1 cellular context compared by ENCODE assay signal in genomic region chr4:126955292-126956191, GRCh38.
TF ChIP-seq lines count a peak whose summit lies in the region.

No MANE protein-coding gene starts in this region.

TF ChIP-seq in K562, 482 proteins besides CTCF, POLR2A, EP300 and RAD21 (continued from another document and continues in another):
- TF ChIP-seq AFF4 (CRISPR knock-in tag; IDR thresholded peaks at IDR 0.05) (no peak), MXD1 (CRISPR knock-in tag; IDR thresholded peaks at IDR 0.05; ENCODE audit: borderline replicate concordance, poor library complexity, severe bottlenecking) (no peak), PTTG1 (tag; IDR thresholded peaks at IDR 0.05; ENCODE audit: low read depth) (no peak), ZNF239 (CRISPR knock-in tag; IDR thresholded peaks at IDR 0.05) (no peak), HDAC8 (tag; IDR thresholded peaks at IDR 0.05) (no peak), ZBTB9 (CRISPR knock-in tag; IDR thresholded peaks at IDR 0.05) (0 out of 2 replicates have a peak, but pooled peaks have one; percentile 32), NONO (IDR thresholded peaks at IDR 0.05; ENCODE audit: low read depth in 2 of 2, low read length in 1 of 2) (peak in 1 of 2 experiments; percentile 85; a peak in 2 of 4 replicates), DDX20 (tag; IDR thresholded peaks at IDR 0.05; ENCODE audit: low read depth) (no peak), ETV5 (CRISPR knock-in tag; IDR thresholded peaks at IDR 0.05; ENCODE audit: low read depth) (peak; percentile 61; the same call in 1 of the 2 replicates), THRAP3 (IDR thresholded peaks at IDR 0.05; ENCODE audit: borderline replicate concordance) (no peak), RREB1 (CRISPR knock-in tag; IDR thresholded peaks at IDR 0.05) (0 out of 2 replicates have a peak, but pooled peaks have one; percentile 55), DNMT1 (IDR thresholded peaks at IDR 0.05) (no peak), THAP7 (CRISPR knock-in tag; IDR thresholded peaks at IDR 0.05) (no peak), NFXL1 (CRISPR knock-in tag; IDR thresholded peaks at IDR 0.05) (no peak), ARNT (IDR thresholded peaks at IDR 0.05) (no peak), POLR2B (IDR thresholded peaks at IDR 0.05; ENCODE audit: low read depth, partially characterized antibody) (peak; percentile 98), ILK (tag; IDR thresholded peaks at IDR 0.05; ENCODE audit: borderline replicate concordance, low read depth) (no peak), MAFG (tag; conservative IDR thresholded peaks at IDR 0.05) (peak; percentile 86), NRF1 (conservative IDR thresholded peaks at IDR 0.05 in 1 of 2, IDR thresholded peaks at IDR 0.05 in 1 of 2) (0 out of 4 replicates have a peak, but pooled peaks of 1 of the 2 experiments have one; percentile 14), PTRF (tag; IDR thresholded peaks at IDR 0.05) (no peak), ELF1 (tag; IDR thresholded peaks at IDR 0.05) (no peak), PATZ1 (CRISPR knock-in tag; IDR thresholded peaks at IDR 0.05; ENCODE audit: borderline replicate concordance) (no peak), ZNF124 (CRISPR knock-in tag; IDR thresholded peaks at IDR 0.05) (no peak), ZFP36 (IDR thresholded peaks at IDR 0.05; ENCODE audit: low read depth, low read length, partially characterized antibody) (no peak), ZC3H4 (CRISPR knock-in tag; IDR thresholded peaks at IDR 0.05; ENCODE audit: borderline replicate concordance) (no peak), ZNF184 (CRISPR knock-in tag; IDR thresholded peaks at IDR 0.05) (no peak), PRPF4 (IDR thresholded peaks at IDR 0.05; ENCODE audit: insufficient read depth, low read depth, low read length, poor library complexity, severe bottlenecking) (no peak), STAT5A (IDR thresholded peaks at IDR 0.05; ENCODE audit: borderline replicate concordance, low read length) (no peak), SPI1 (IDR thresholded peaks at IDR 0.05; ENCODE audit: borderline replicate concordance, low read depth, low read length) (peak; percentile 80), SIN3B (IDR thresholded peaks at IDR 0.05; ENCODE audit: low read depth) (no peak), MYBL2 (IDR thresholded peaks at IDR 0.05; ENCODE audit: low read depth) (no peak), MYBL2 (CRISPR knock-in tag; IDR thresholded peaks at IDR 0.05; ENCODE audit: borderline replicate concordance) (no peak), CBFA2T2 (conservative IDR thresholded peaks at IDR 0.05) (no peak), HOXB6 (CRISPR knock-in tag; IDR thresholded peaks at IDR 0.05; ENCODE audit: borderline replicate concordance) (no peak), SNIP1 (IDR thresholded peaks at IDR 0.05; ENCODE audit: low read depth) (no peak), MAX (CRISPR knock-in tag; IDR thresholded peaks at IDR 0.05) (no peak), POLR3A (IDR thresholded peaks at IDR 0.05; ENCODE audit: borderline replicate concordance, extremely low read depth, insufficient read depth, insufficient read length) (no peak), KLF6 (CRISPR knock-in tag; IDR thresholded peaks at IDR 0.05; ENCODE audit: borderline replicate concordance) (no peak), TOE1 (IDR thresholded peaks at IDR 0.05; ENCODE audit: borderline replicate concordance) (no peak), TOE1 (CRISPR knock-in tag; IDR thresholded peaks at IDR 0.05; ENCODE audit: borderline replicate concordance, low read depth) (no peak), POLR3G (IDR thresholded peaks at IDR 0.05; ENCODE audit: extremely low read depth, insufficient read length, insufficient replicate concordance) (no peak), ZNF780A (CRISPR knock-in tag; IDR thresholded peaks at IDR 0.05) (no peak), IFI16 (CRISPR knock-in tag; IDR thresholded peaks at IDR 0.05) (no peak), NR3C1 (CRISPR knock-in tag; IDR thresholded peaks at IDR 0.05) (no peak), CHD2 (IDR thresholded peaks at IDR 0.05; ENCODE audit: low read depth, low read length) (peak; percentile 6; the same call in 1 of the 2 replicates), NFRKB (IDR thresholded peaks at IDR 0.05; ENCODE audit: low read depth) (no peak), ZC3H8 (IDR thresholded peaks at IDR 0.05) (no peak), MYC (IDR thresholded peaks at IDR 0.05; ENCODE audit: low read depth, low read length) (peak; percentile 47; the same call in 1 of the 2 replicates), MYC (CRISPR knock-in tag; IDR thresholded peaks at IDR 0.05; ENCODE audit: borderline replicate concordance, low read depth) (no peak), PCBP1 (IDR thresholded peaks at IDR 0.05; ENCODE audit: low read depth, low read length, poor library complexity, severe bottlenecking) (no peak), ZNF778 (CRISPR knock-in tag; IDR thresholded peaks at IDR 0.05) (no peak), ATF6 (CRISPR knock-in tag; IDR thresholded peaks at IDR 0.05) (no peak)
- TF ChIP-seq, protein P1, sequence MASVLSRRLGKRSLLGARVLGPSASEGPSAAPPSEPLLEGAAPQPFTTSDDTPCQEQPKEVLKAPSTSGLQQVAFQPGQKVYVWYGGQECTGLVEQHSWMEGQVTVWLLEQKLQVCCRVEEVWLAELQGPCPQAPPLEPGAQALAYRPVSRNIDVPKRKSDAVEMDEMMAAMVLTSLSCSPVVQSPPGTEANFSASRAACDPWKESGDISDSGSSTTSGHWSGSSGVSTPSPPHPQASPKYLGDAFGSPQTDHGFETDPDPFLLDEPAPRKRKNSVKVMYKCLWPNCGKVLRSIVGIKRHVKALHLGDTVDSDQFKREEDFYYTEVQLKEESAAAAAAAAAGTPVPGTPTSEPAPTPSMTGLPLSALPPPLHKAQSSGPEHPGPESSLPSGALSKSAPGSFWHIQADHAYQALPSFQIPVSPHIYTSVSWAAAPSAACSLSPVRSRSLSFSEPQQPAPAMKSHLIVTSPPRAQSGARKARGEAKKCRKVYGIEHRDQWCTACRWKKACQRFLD (CRISPR knock-in tag; IDR thresholded peaks at IDR 0.05), result no peak; the same call in 1 of the 2 replicates
